ENCODE assay signal across 12 cellular contexts in the genomic region with DNA sequence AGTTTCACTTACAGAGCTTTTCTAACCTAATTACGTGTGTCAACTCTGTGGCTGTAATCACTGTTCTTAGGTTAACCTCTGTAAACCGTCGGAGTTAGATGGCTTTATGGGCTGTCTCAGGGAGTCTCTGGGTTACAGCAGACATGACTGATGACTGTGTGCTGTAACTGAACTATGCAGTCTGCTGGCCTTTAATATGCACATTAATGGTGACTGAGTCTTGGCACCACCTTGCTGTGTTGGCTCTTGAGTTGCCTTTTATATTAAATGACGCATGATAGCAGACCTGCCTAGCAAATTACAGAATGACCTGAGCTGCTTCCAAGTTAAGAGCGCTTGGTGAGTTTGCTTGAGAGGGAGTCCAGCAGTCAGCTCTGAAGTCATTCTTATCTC.
DNase-seq lines count a peak whose midpoint lies in the region; ATAC-seq and TF ChIP-seq lines count a peak whose summit lies in the region.
"Had no signal": no experiment of that assay in that cellular context is flagged by ENCODE, and none has a peak within 500 bp of the region (broad histone marks: within the 10 kb centered on the region; RNA-seq: fewer than 3 reads in every experiment).

No MANE protein-coding gene starts in this region.

- no peak for ATAC-seq in gastrocnemius medialis

- no peaks in the 10 kb centered on the region for H3K27me3 ChIP-seq in gastrocnemius medialis

- peaks cover 13 to 17% of the 10 kb centered on the region in 2 donors for H3K4me1 ChIP-seq in gastrocnemius medialis

- TF ChIP-seq CTCF in fibroblast of villous mesenchyme (IDR thresholded peaks at IDR 0.05; ENCODE audit: insufficient read depth, low read depth, low read length) (no peak), gastrocnemius medialis (IDR thresholded peaks at IDR 0.05 in 4 of 5, conservative IDR thresholded peaks at IDR 0.05 in 1 of 5) (no peak)

- H3K27ac ChIP-seq in gastrocnemius medialis = no peak overlapping the region
- H3K27ac ChIP-seq: SK-N-MC had no signal

- H3K4me3 ChIP-seq in fibroblast of villous mesenchyme (ENCODE audit: low read depth, low read length) = no peak overlapping the region
- no peak overlapping the region for H3K4me3 ChIP-seq in gastrocnemius medialis
- H3K4me3 ChIP-seq: SK-N-MC had no signal

- no peaks in the 10 kb centered on the region for H3K36me3 ChIP-seq in gastrocnemius medialis

- no peaks in the 10 kb centered on the region for H3K9me3 ChIP-seq in gastrocnemius medialis

- in situ Hi-C loops in gastrocnemius medialis (cut with MboI; ENCODE audit: low sequenced_read_pairs in 4 of 4) = no loop called here

- peak; percentile 43 for DNase-seq in NCI-H2171 treated with DMSO at 0.1 percent for 48 hours (lab: John Stamatoyannopoulos, UW)
- no peak for DNase-seq in NCI-H2171 (lab: John Stamatoyannopoulos, UW)
- peak; percentile 42 for DNase-seq in NCI-H774 (lab: John Stamatoyannopoulos, UW)
- DNase-seq in fibroblast of villous mesenchyme (ENCODE audit: low read depth) = peak; percentile 83
- peak; percentile 48 for DNase-seq in stromal cell of bone marrow (ENCODE audit: low read depth)
- no peak for DNase-seq in AG20443 (ENCODE audit: low spot score)
- DNase-seq in HuH-7.5 (ENCODE audit: low spot score) = no peak
- DNase-seq in gastrocnemius medialis = no peak
- DNase-seq: 8988T; H7; stimulated activated CD4-positive, alpha-beta T cell treated with anti-CD3 and anti-CD28 coated beads, Interleukin-4, amount 100 ng/mL, for 4 hours had no signal

- TF ChIP-seq POLR2A in gastrocnemius medialis (IDR thresholded peaks at IDR 0.05) = no peak

- intact Hi-C loops in gastrocnemius medialis (cut with DNase I; ENCODE audit: low total_unique reads) = loop anchor here (5.0 kb wide), 2 partner anchors 87 to 313 kb away; no protein-coding TSS in a partner anchor

Comparison
In these comparisons a context has a peak if more than half of its experiments do, and no peak if none do; other contexts are left out.
1. DNase-seq: peak in NCI-H2171 treated with DMSO at 0.1 percent for 48 hours (single experiment), NCI-H774 (single experiment), fibroblast of villous mesenchyme (single experiment) and stromal cell of bone marrow (single experiment); none in NCI-H2171 (single experiment), AG20443 (single experiment), HuH-7.5 (single experiment) and gastrocnemius medialis (0 of 2).